ENCODE assay signal across 24 cellular contexts in genomic region chr6:31031095-31031494, GRCh38. TPM values are rescaled to one million over a fixed set of nuclear protein-coding genes. Genes with fewer than 3 reads are reported as not detected.
DNase-seq lines count a peak whose midpoint lies in the region; ATAC-seq and TF ChIP-seq lines count a peak whose summit lies in the region.
"Had no signal": no experiment of that assay in that cellular context is flagged by ENCODE, and none has a peak within 500 bp of the region (broad histone marks: within the 10 kb centered on the region; RNA-seq: fewer than 3 reads in every experiment).

No MANE protein-coding gene starts in this region.

- CTCF ChIA-PET in activated CD8-positive, alpha-beta T cell treated with anti-CD3 and anti-CD28 coated beads for 36 hours (lab: Charles Lee): no interaction called here
- CTCF ChIA-PET in activated CD8-positive, alpha-beta T cell treated with anti-CD3 and anti-CD28 coated beads, Interleukin-2, amount 10 ng/mL, durations not matched to agents 7 days and 5 days (lab: Charles Lee): no interaction called here

- peaks cover 28% of the 10 kb centered on the region for H3K27me3 Mint-ChIP-seq in activated CD8-positive, alpha-beta T cell treated with anti-CD3 and anti-CD28 coated beads for 36 hours
- peaks cover 30% of the 10 kb centered on the region for H3K27me3 Mint-ChIP-seq in activated CD8-positive, alpha-beta T cell treated with anti-CD3 and anti-CD28 coated beads, Interleukin-2, amount 10 ng/mL, durations not matched to agents 7 days and 5 days (ENCODE audit: low read depth)
- H3K27me3 Mint-ChIP-seq in T-helper 17 cell (peaks cover 92% of the 10 kb centered on the region), endothelial cell (ENCODE audit: unreplicated experiment) (peaks cover 10% of the 10 kb centered on the region)

- no peak overlapping the region for H3K27ac Mint-ChIP-seq in activated CD8-positive, alpha-beta T cell treated with anti-CD3 and anti-CD28 coated beads for 36 hours
- no peak overlapping the region for H3K27ac Mint-ChIP-seq in activated CD8-positive, alpha-beta T cell treated with anti-CD3 and anti-CD28 coated beads, Interleukin-2, amount 10 ng/mL, durations not matched to agents 7 days and 5 days
- H3K27ac Mint-ChIP-seq in T-helper 17 cell: no peak overlapping the region
- no peak overlapping the region for H3K27ac Mint-ChIP-seq in endothelial cell (ENCODE audit: unreplicated experiment)

- H3K36me3 Mint-ChIP-seq in activated CD8-positive, alpha-beta T cell treated with anti-CD3 and anti-CD28 coated beads for 36 hours (ENCODE audit: low read depth): no peaks in the 10 kb centered on the region
- no peaks in the 10 kb centered on the region for H3K36me3 Mint-ChIP-seq in activated CD8-positive, alpha-beta T cell treated with anti-CD3 and anti-CD28 coated beads, Interleukin-2, amount 10 ng/mL, durations not matched to agents 7 days and 5 days (ENCODE audit: low read depth)
- H3K36me3 Mint-ChIP-seq in T-helper 17 cell (ENCODE audit: low read depth) (peaks cover 4% of the 10 kb centered on the region), endothelial cell (ENCODE audit: low read depth, unreplicated experiment) (peaks cover 5% of the 10 kb centered on the region)

- H3K4me3 Mint-ChIP-seq in activated CD8-positive, alpha-beta T cell treated with anti-CD3 and anti-CD28 coated beads for 36 hours: no peak overlapping the region
- H3K4me3 Mint-ChIP-seq in activated CD8-positive, alpha-beta T cell treated with anti-CD3 and anti-CD28 coated beads, Interleukin-2, amount 10 ng/mL, durations not matched to agents 7 days and 5 days: no peak overlapping the region
- no peak overlapping the region for H3K4me3 Mint-ChIP-seq in T-helper 17 cell
- no peak overlapping the region for H3K4me3 Mint-ChIP-seq in endothelial cell (ENCODE audit: unreplicated experiment)

- H3K9me3 ChIP-seq in T-helper 17 cell (ENCODE audit: control insufficient read depth, low read length, poor library complexity, severe bottlenecking): no peaks in the 10 kb centered on the region
- H3K9me3 ChIP-seq: A549, BE2C had no signal

- peak; percentile 31 for DNase-seq in activated CD8-positive, alpha-beta T cell treated with anti-CD3 and anti-CD28 coated beads for 36 hours
- no peak for DNase-seq in activated CD8-positive, alpha-beta T cell treated with anti-CD3 and anti-CD28 coated beads, Interleukin-2, amount 10 ng/mL, durations not matched to agents 7 days and 5 days
- DNase-seq in stimulated activated CD4-positive, alpha-beta T cell treated with anti-CD3 and anti-CD28 coated beads, Interleukin-1b, Interleukin-23, amount 100 ng/mL, for 48 hours: peak; percentile 14
- DNase-seq in stimulated activated CD4-positive, alpha-beta T cell treated with anti-CD3 and anti-CD28 coated beads, Interleukin-15, amount 100 ng/mL, for 24 hours: no peak
- DNase-seq in stimulated activated CD8-positive, alpha-beta memory T cell treated with anti-CD3 and anti-CD28 coated beads, Interleukin-4, amount 100 ng/mL, for 48 hours: peak; percentile 44
- DNase-seq in T-helper 17 cell (no peak), endothelial cell (ENCODE audit: low spot score) (no peak)
- DNase-seq: BE2C, DMS53, GDM1, GOT3, HCEC 1CT, Karpas-422, MV-4-11, NCI-H1105 treated with DMSO at 0.1 percent for 48 hours, NCI-H2029 treated with DMSO at 0.1 percent for 48 hours, NCI-H226, NCI-H510A treated with DMSO at 0.1 percent for 48 hours, NCI-H748 treated with DMSO at 0.1 percent for 48 hours, PC-9, RPMI8226, SHP77 had no signal

- intact Hi-C loops in activated CD8-positive, alpha-beta T cell treated with anti-CD3 and anti-CD28 coated beads for 36 hours (cut with micrococcal nuclease): no loop called here

- ATAC-seq in activated CD8-positive, alpha-beta T cell treated with anti-CD3 and anti-CD28 coated beads for 36 hours: peak; percentile 45
- no peak for ATAC-seq in activated CD8-positive, alpha-beta T cell treated with anti-CD3 and anti-CD28 coated beads, Interleukin-2, amount 10 ng/mL, durations not matched to agents 7 days and 5 days
- no peak for ATAC-seq in T-helper 17 cell
- ATAC-seq: A549 had no signal

- no peaks in the 10 kb centered on the region for H3K9me3 Mint-ChIP-seq in activated CD8-positive, alpha-beta T cell treated with anti-CD3 and anti-CD28 coated beads for 36 hours
- no peaks in the 10 kb centered on the region for H3K9me3 Mint-ChIP-seq in activated CD8-positive, alpha-beta T cell treated with anti-CD3 and anti-CD28 coated beads, Interleukin-2, amount 10 ng/mL, durations not matched to agents 7 days and 5 days (ENCODE audit: insufficient read depth)
- no peaks in the 10 kb centered on the region for H3K9me3 Mint-ChIP-seq in endothelial cell (ENCODE audit: unreplicated experiment)

- TF ChIP-seq CTCF in activated CD8-positive, alpha-beta T cell treated with anti-CD3 and anti-CD28 coated beads for 36 hours (IDR thresholded peaks at IDR 0.05): no peak
- no peak for TF ChIP-seq CTCF in endothelial cell (IDR thresholded peaks at IDR 0.05; ENCODE audit: unreplicated experiment)

- H3K4me1 Mint-ChIP-seq in activated CD8-positive, alpha-beta T cell treated with anti-CD3 and anti-CD28 coated beads for 36 hours (ENCODE audit: low read depth): no peaks in the 10 kb centered on the region
- H3K4me1 Mint-ChIP-seq in activated CD8-positive, alpha-beta T cell treated with anti-CD3 and anti-CD28 coated beads, Interleukin-2, amount 10 ng/mL, durations not matched to agents 7 days and 5 days (ENCODE audit: low read depth): no peaks in the 10 kb centered on the region
- H3K4me1 Mint-ChIP-seq in T-helper 17 cell: peaks cover 6% of the 10 kb centered on the region
- H3K4me1 Mint-ChIP-seq in endothelial cell (ENCODE audit: unreplicated experiment): peaks cover 2% of the 10 kb centered on the region

- POLR2A ChIA-PET in activated CD8-positive, alpha-beta T cell treated with anti-CD3 and anti-CD28 coated beads for 36 hours (lab: Charles Lee): no interaction called here
- POLR2A ChIA-PET in activated CD8-positive, alpha-beta T cell treated with anti-CD3 and anti-CD28 coated beads, Interleukin-2, amount 10 ng/mL, durations not matched to agents 7 days and 5 days (lab: Charles Lee): no interaction called here

RNA-seq across cellular contexts. Expression of gene MUC22, which starts 20.8 kb away (rescaled TPM):
- total RNA-seq in activated CD8-positive, alpha-beta T cell treated with anti-CD3 and anti-CD28 coated beads for 36 hours: not detected
- not detected for total RNA-seq in activated CD8-positive, alpha-beta T cell treated with anti-CD3 and anti-CD28 coated beads, Interleukin-2, amount 10 ng/mL, durations not matched to agents 7 days and 5 days
- not detected for total RNA-seq in T-helper 17 cell
- not detected for total RNA-seq in endothelial cell (ENCODE audit: unreplicated experiment)
- total RNA-seq: M059J, PC-9 had no signal

RNA-seq across cellular contexts. Expression of gene MUC21, which starts 47.6 kb away (rescaled TPM):
- not detected for total RNA-seq in activated CD8-positive, alpha-beta T cell treated with anti-CD3 and anti-CD28 coated beads for 36 hours
- not detected for total RNA-seq in activated CD8-positive, alpha-beta T cell treated with anti-CD3 and anti-CD28 coated beads, Interleukin-2, amount 10 ng/mL, durations not matched to agents 7 days and 5 days
- total RNA-seq in T-helper 17 cell (not detected), endothelial cell (ENCODE audit: unreplicated experiment) (0.10 TPM)
- total RNA-seq: M059J had no signal

Comparison
In these comparisons a context has a peak if more than half of its experiments do, and no peak if none do; other contexts are left out.
1. DNase-seq: peak in activated CD8-positive, alpha-beta T cell treated with anti-CD3 and anti-CD28 coated beads for 36 hours (single experiment), stimulated activated CD4-positive, alpha-beta T cell treated with anti-CD3 and anti-CD28 coated beads, Interleukin-1b, Interleukin-23, amount 100 ng/mL, for 48 hours (single experiment) and stimulated activated CD8-positive, alpha-beta memory T cell treated with anti-CD3 and anti-CD28 coated beads, Interleukin-4, amount 100 ng/mL, for 48 hours (single experiment); none in activated CD8-positive, alpha-beta T cell treated with anti-CD3 and anti-CD28 coated beads, Interleukin-2, amount 10 ng/mL, durations not matched to agents 7 days and 5 days (single experiment), stimulated activated CD4-positive, alpha-beta T cell treated with anti-CD3 and anti-CD28 coated beads, Interleukin-15, amount 100 ng/mL, for 24 hours (single experiment), T-helper 17 cell (0 of 3) and endothelial cell (single experiment).